Comparison of ENCODE assay signal across 25 cellular contexts in the genomic region with DNA sequence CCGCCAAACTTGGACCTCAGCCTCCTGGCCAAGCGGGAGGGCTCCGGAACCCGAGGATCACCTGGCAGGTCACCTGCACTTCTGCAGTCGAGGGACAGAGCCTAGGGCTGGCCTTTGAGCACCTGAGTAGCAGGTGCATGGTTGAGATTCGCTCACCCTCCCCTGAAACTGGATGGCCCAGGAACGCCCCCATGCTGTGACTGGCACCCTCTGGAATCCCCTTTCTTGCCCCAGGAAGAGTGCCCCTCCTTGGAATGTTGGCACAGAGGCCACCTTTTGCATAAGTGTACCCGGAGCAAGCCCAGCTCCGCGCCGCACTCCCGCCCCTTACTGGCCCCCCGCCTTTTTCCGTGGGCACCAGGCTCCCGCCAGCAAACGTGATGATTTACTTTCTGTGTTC.
DNase-seq lines count a peak whose midpoint lies in the region; ATAC-seq and TF ChIP-seq lines count a peak whose summit lies in the region.
"Had no signal": no experiment of that assay in that cellular context is flagged by ENCODE, and none has a peak within 500 bp of the region (broad histone marks: within the 10 kb centered on the region; RNA-seq: fewer than 3 reads in every experiment).

No MANE protein-coding gene starts in this region.

- intact Hi-C loops in posterior vena cava (cut with DNase I) = no loop called here

- DNase-seq in activated T-cell treated with anti-CD3 and anti-CD28 coated beads, Interleukin-2, amount 50 U/mL, for 24 hours = peak; percentile 17
- DNase-seq in activated T-cell treated with anti-CD3 and anti-CD28 coated beads for 4 hours (no peak), RWPE1 (ENCODE audit: low spot score) (no peak), foreskin keratinocyte (no peak), posterior vena cava (ENCODE audit: low spot score) (peak; percentile 62), retina (no peak), dedifferentiated amniotic fluid mesenchymal stem cell (ENCODE audit: extremely low spot score) (no peak), progenitor cell of endocrine pancreas (ENCODE audit: low spot score, unreplicated experiment) (no peak)
- DNase-seq: activated T-cell treated with anti-CD3 and anti-CD28 coated beads, Interleukin-2, amount 50 U/mL, for 48 hours; BE2C; DMS53; effector CD8-positive, alpha-beta T cell; erythroblast; foreskin fibroblast; NCI-H1105 treated with DMSO at 0.1 percent for 48 hours; NCI-H774; nephron progenitor cell; RPMI8226; stimulated activated CD4-positive, alpha-beta T cell treated with anti-CD3 and anti-CD28 coated beads, Interleukin-1b, Interleukin-23, amount 100 ng/mL, for 48 hours had no signal

- no peak overlapping the region for H3K27ac Mint-ChIP-seq in activated T-cell treated with anti-CD3 and anti-CD28 coated beads, Interleukin-2, amount 50 U/mL, for 24 hours
- no peak overlapping the region for H3K27ac Mint-ChIP-seq in progenitor cell of endocrine pancreas
- H3K27ac Mint-ChIP-seq: activated CD4-positive, alpha-beta memory T cell treated with anti-CD3 and anti-CD28 coated beads for 36 hours had no signal

- no peaks in the 10 kb centered on the region for H3K9me3 Mint-ChIP-seq in activated T-cell treated with anti-CD3 and anti-CD28 coated beads, Interleukin-2, amount 50 U/mL, for 24 hours
- peaks cover 7% of the 10 kb centered on the region for H3K9me3 Mint-ChIP-seq in progenitor cell of endocrine pancreas (ENCODE audit: low read depth)
- H3K9me3 Mint-ChIP-seq: activated CD4-positive, alpha-beta memory T cell treated with anti-CD3 and anti-CD28 coated beads for 36 hours had no signal

- POLR2A ChIA-PET in RWPE1 (lab: Yijun Ruan, JAX; ENCODE audit: low non-redundant PET) = no interaction called here

- H3K27me3 ChIP-seq in foreskin keratinocyte = no peaks in the 10 kb centered on the region
- H3K27me3 ChIP-seq: BE2C had no signal

- H3K4me3 Mint-ChIP-seq in activated T-cell treated with anti-CD3 and anti-CD28 coated beads, Interleukin-2, amount 50 U/mL, for 24 hours = no peak overlapping the region
- no peak overlapping the region for H3K4me3 Mint-ChIP-seq in progenitor cell of endocrine pancreas (ENCODE audit: low read depth)
- H3K4me3 Mint-ChIP-seq: activated CD4-positive, alpha-beta memory T cell treated with anti-CD3 and anti-CD28 coated beads for 36 hours; nephron progenitor cell had no signal

- peak; percentile 28 for ATAC-seq in foreskin keratinocyte
- ATAC-seq: A549; activated naive CD4-positive, alpha-beta T cell treated with anti-CD3 and anti-CD28 coated beads, Interleukin-2, amount 50 U/mL, for 72 hours had no signal

- no peaks in the 10 kb centered on the region for H3K27me3 Mint-ChIP-seq in activated T-cell treated with anti-CD3 and anti-CD28 coated beads, Interleukin-2, amount 50 U/mL, for 24 hours
- H3K27me3 Mint-ChIP-seq in progenitor cell of endocrine pancreas = peaks cover 3% of the 10 kb centered on the region
- H3K27me3 Mint-ChIP-seq: activated CD4-positive, alpha-beta memory T cell treated with anti-CD3 and anti-CD28 coated beads for 36 hours had no signal

- CTCF ChIA-PET in RWPE1 (lab: Yijun Ruan, JAX) = no interaction called here

- no peaks in the 10 kb centered on the region for H3K36me3 Mint-ChIP-seq in activated T-cell treated with anti-CD3 and anti-CD28 coated beads, Interleukin-2, amount 50 U/mL, for 24 hours (ENCODE audit: low read depth)
- H3K36me3 Mint-ChIP-seq in progenitor cell of endocrine pancreas (ENCODE audit: insufficient read depth) = peaks cover 2% of the 10 kb centered on the region
- H3K36me3 Mint-ChIP-seq: activated CD4-positive, alpha-beta memory T cell treated with anti-CD3 and anti-CD28 coated beads for 36 hours; activated naive CD4-positive, alpha-beta T cell treated with anti-CD3 and anti-CD28 coated beads, Interleukin-2, amount 50 U/mL, for 72 hours had no signal

- H3K4me1 ChIP-seq in foreskin keratinocyte = no peaks in the 10 kb centered on the region
- H3K4me1 ChIP-seq: A549, BE2C, prostate gland had no signal

- TF ChIP-seq CTCF in RWPE1 (conservative IDR thresholded peaks at IDR 0.05; ENCODE audit: low read depth) = no peak
- no peak for TF ChIP-seq CTCF in foreskin keratinocyte (conservative IDR thresholded peaks at IDR 0.05)
- no peak for TF ChIP-seq CTCF in progenitor cell of endocrine pancreas (IDR thresholded peaks at IDR 0.05; ENCODE audit: unreplicated experiment)

- no peaks in the 10 kb centered on the region for H3K4me1 Mint-ChIP-seq in activated T-cell treated with anti-CD3 and anti-CD28 coated beads, Interleukin-2, amount 50 U/mL, for 24 hours (ENCODE audit: low read depth)
- H3K4me1 Mint-ChIP-seq in progenitor cell of endocrine pancreas (ENCODE audit: low read depth) = peaks cover 17% of the 10 kb centered on the region

- H3K27ac ChIP-seq in RWPE1 (peak overlapping the region; percentile 18; the same call in 1 of the 2 replicates), foreskin keratinocyte (no peak overlapping the region)
- H3K27ac ChIP-seq: prostate gland, skin epidermis, VCaP had no signal

Comparison
In these comparisons a context has a peak if more than half of its experiments do, and no peak if none do; other contexts are left out.
1. DNase-seq: peak in activated T-cell treated with anti-CD3 and anti-CD28 coated beads, Interleukin-2, amount 50 U/mL, for 24 hours (single experiment) and posterior vena cava (single experiment); none in activated T-cell treated with anti-CD3 and anti-CD28 coated beads for 4 hours (single experiment), RWPE1 (single experiment), foreskin keratinocyte (0 of 2), retina (single experiment), dedifferentiated amniotic fluid mesenchymal stem cell (single experiment) and progenitor cell of endocrine pancreas (single experiment).